ENCODE assay signal across 8 cellular contexts in genomic region chr19:46861691-46862503, GRCh38. TPM values are rescaled to one million over a fixed set of nuclear protein-coding genes. Genes with fewer than 3 reads are reported as not detected.
DNase-seq lines count a peak whose midpoint lies in the region; ATAC-seq, FAIRE-seq and TF ChIP-seq lines count a peak whose summit lies in the region.

No MANE protein-coding gene starts in this region.

- no peak overlapping the region for H2AFZ ChIP-seq in neural cell (ENCODE audit: low read depth, low read length)

- H3K4me3 ChIP-seq in NB4 (ENCODE audit: low read depth, low read length): peak overlapping the region; percentile 84
- peak overlapping the region; percentile 98 for H3K4me3 ChIP-seq in neural cell (ENCODE audit: low read length)

- no peaks in the 10 kb centered on the region for H3K9me3 ChIP-seq in neural cell (ENCODE audit: low read length)

- no peak for TF ChIP-seq EP300 in neural cell (conservative IDR thresholded peaks at IDR 0.05; ENCODE audit: poor library complexity, severe bottlenecking)

- H3K79me2 ChIP-seq in neural cell (replicated peaks; ENCODE audit: insufficient read depth, low read length): peaks cover 56% of the 10 kb centered on the region

- H3K27ac ChIP-seq in neural cell (ENCODE audit: low read length): peak overlapping the region; percentile 86

- TF ChIP-seq POLR2A in NB4 (IDR thresholded peaks at IDR 0.05; ENCODE audit: extremely low read depth, insufficient read length): no peak

- peaks cover 5% of the 10 kb centered on the region for H3F3A ChIP-seq in neural cell (ENCODE audit: insufficient read depth, low read length, poor library complexity, severe bottlenecking)

- peak; percentile 35 for TF ChIP-seq RAD21 in neural cell (conservative IDR thresholded peaks at IDR 0.05)

- TF ChIP-seq CTCF in NB4 (IDR thresholded peaks at IDR 0.05; ENCODE audit: low read depth, low read length): no peak
- no peak for TF ChIP-seq CTCF in neural cell (IDR thresholded peaks at IDR 0.05; ENCODE audit: poor library complexity, severe bottlenecking)
- TF ChIP-seq CTCF in D721Med (IDR thresholded peaks at IDR 0.05; ENCODE audit: insufficient read depth, missing control alignments): no peak

- FAIRE-seq in D721Med (lab: Jason Lieb, UNC): no peak

- H3K4me2 ChIP-seq in neural cell (ENCODE audit: low read length): peak overlapping the region; percentile 100

- peak overlapping the region; percentile 97 for H3K9ac ChIP-seq in neural cell (ENCODE audit: low read length)

- no peaks in the 10 kb centered on the region for H3K27me3 ChIP-seq in neural cell (ENCODE audit: insufficient read depth, low read depth, low read length)

- peaks cover 51% of the 10 kb centered on the region for H4K20me1 ChIP-seq in neural cell (ENCODE audit: insufficient read depth)

- no peaks in the 10 kb centered on the region for H3K36me3 ChIP-seq in neural cell (ENCODE audit: insufficient read depth, low read length)

- DNase-seq in NCI-H82 (lab: John Stamatoyannopoulos, UW) (peak; percentile 46), NCI-H82 treated with DMSO at 0.1 percent for 48 hours (lab: John Stamatoyannopoulos, UW; ENCODE audit: unreplicated experiment) (no peak), NB4 (ENCODE audit: low read depth) (peak; percentile 73), dermis blood vessel endothelial cell (peak; percentile 41), D721Med (ENCODE audit: insufficient read length, low spot score) (no peak), activated gamma-delta T cell (lab: John Stamatoyannopoulos, UW) (no peak)

- no peak for ATAC-seq in GM18870 (IDR thresholded peaks at IDR 0.05; ENCODE audit: unreplicated experiment)

- H3K9me2 ChIP-seq in neural cell (ENCODE audit: insufficient read depth, low read length): no peaks in the 10 kb centered on the region

TF ChIP-seq in neural cell, 6 proteins besides CTCF, POLR2A, EP300 and RAD21:
- peak; percentile 45 for TF ChIP-seq SMC3 (conservative IDR thresholded peaks at IDR 0.05; ENCODE audit: poor library complexity)
- TF ChIP-seq REST (IDR thresholded peaks at IDR 0.05; ENCODE audit: borderline replicate concordance): no peak
- peak; percentile 28 for TF ChIP-seq POLR2AphosphoS5 (IDR thresholded peaks at IDR 0.05)
- TF ChIP-seq TAF1 (IDR thresholded peaks at IDR 0.05; ENCODE audit: low read depth): peak; percentile 33
- no peak for TF ChIP-seq EZH2 (IDR thresholded peaks at IDR 0.05; ENCODE audit: borderline replicate concordance, insufficient read depth, low read length, poor library complexity, severe bottlenecking)
- peak; percentile 53 for TF ChIP-seq MXI1 (conservative IDR thresholded peaks at IDR 0.05; ENCODE audit: poor library complexity, severe bottlenecking)

RNA-seq across cellular contexts. Expression of gene ARHGAP35, which starts 1.1 kb away (rescaled TPM):
- total RNA-seq in dermis blood vessel endothelial cell: 25.9 and 44.5 TPM in 2 replicates
- polyA plus RNA-seq in neural cell: 29.5 and 32.7 TPM in 2 replicates
- 121 and 136 TPM in 2 replicates for polyA minus RNA-seq in neural cell

RNA-seq across cellular contexts. Expression of gene AP2S1, which starts 11.3 kb away (rescaled TPM):
- total RNA-seq in dermis blood vessel endothelial cell: 118 and 218 TPM in 2 replicates
- 167 and 172 TPM in 2 replicates for polyA plus RNA-seq in neural cell
- polyA minus RNA-seq in neural cell: 58.1 and 58.4 TPM in 2 replicates

Comparison
In these comparisons a context has a peak if more than half of its experiments do, and no peak if none do; other contexts are left out.
1. DNase-seq: peak in NCI-H82 (single experiment), NB4 (single experiment) and dermis blood vessel endothelial cell (single experiment); none in NCI-H82 treated with DMSO at 0.1 percent for 48 hours (single experiment), D721Med (single experiment) and activated gamma-delta T cell (single experiment).